8 cellular contexts compared by ENCODE assay signal in genomic region chr10:92207061-92207460, GRCh38.
"Had no signal": no experiment of that assay in that cellular context is flagged by ENCODE, and none has a peak within 500 bp of the region (broad histone marks: within the 10 kb centered on the region; RNA-seq: fewer than 3 reads in every experiment).

No MANE protein-coding gene starts in this region.

- H3K9ac ChIP-seq: GM23248 had no signal

- FAIRE-seq: HTR-8/SVneo, K562 had no signal

- ATAC-seq: K562 had no signal

- H3K4me1 Mint-ChIP-seq: H9 had no signal

- H3K4me3 Mint-ChIP-seq: H9 had no signal

- H3K9me3 Mint-ChIP-seq: H9 had no signal

- H3K4me3 ChIP-seq: GM23248, K562 had no signal

- H3K27ac ChIP-seq: GM23248 had no signal

- DNase-seq: GM23248, GOT3, H9, HCEC 1CT, IMR-90, KG1 had no signal
